In genomic region chr5:16296946-16297345, GRCh38 we compare ENCODE assay signal across 3 cellular contexts.
"Had no signal": no experiment of that assay in that cellular context is flagged by ENCODE, and none has a peak within 500 bp of the region (broad histone marks: within the 10 kb centered on the region; RNA-seq: fewer than 3 reads in every experiment).

No MANE protein-coding gene starts in this region.

- H3K4me3 ChIP-seq: GM12878 had no signal

- DNase-seq: GDM1, GF-D8 had no signal
